8 cellular contexts compared by ENCODE assay signal in the genomic region with DNA sequence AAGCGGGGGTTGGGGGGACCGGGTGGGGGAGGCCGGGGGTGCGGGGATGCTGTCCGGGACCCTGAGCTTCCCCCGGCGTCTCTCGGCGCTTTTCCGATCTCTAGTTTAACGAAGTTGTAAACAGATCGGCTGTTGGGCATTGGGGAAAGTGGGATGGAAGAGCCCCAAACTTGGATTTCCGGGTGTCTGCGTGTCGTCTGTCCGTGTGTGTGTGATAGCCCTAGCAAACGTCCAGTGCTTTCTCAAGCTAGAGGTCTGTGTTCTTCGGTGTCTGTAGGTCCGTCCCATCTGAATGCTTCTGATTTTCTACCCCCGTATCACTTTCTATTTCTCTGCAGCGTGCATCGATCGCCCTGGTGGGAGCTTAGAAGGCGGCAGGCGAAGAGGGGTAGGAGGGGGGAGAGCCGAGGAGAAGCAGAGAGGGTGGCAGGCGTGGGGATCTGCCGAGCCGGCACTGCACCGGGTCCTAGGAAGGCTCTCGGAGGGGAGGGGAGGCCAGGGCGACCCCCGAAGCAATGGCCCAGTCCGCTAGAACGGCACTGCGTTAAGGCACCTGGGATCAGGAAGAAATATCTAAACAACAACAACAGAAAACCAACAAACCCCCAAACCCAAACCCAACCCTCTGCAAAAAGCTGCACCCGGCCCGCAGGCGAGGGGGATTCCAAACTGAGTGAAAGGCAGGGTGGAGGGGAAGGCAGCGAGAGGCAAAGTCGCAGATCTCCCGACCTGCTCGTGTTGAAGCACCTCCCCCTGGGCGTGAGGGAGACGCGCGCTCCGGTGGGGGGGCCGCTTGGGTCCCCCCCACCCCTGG. TPM values are rescaled to one million over a fixed set of nuclear protein-coding genes. Genes with fewer than 3 reads are reported as not detected.
DNase-seq lines count a peak whose midpoint lies in the region; ATAC-seq and TF ChIP-seq lines count a peak whose summit lies in the region.

No MANE protein-coding gene starts in this region.

- H3K27me3 Mint-ChIP-seq in activated CD4-positive, alpha-beta T cell treated with anti-CD3 and anti-CD28 coated beads, Interleukin-2, amount 10 ng/mL, durations not matched to agents 24 days and 14 days = peaks cover 52% of the 10 kb centered on the region
- peaks cover 50% of the 10 kb centered on the region for H3K27me3 Mint-ChIP-seq in activated T-helper 1 cell treated with anti-CD3 and anti-CD28 coated beads, Interleukin-12 subunit alpha, Interleukin-12 subunit beta, Interleukin-2, Interleukin-4 antibody, amounts not matched to agents 30 ng/mL and 10 ng/mL and 1 ng/mL, durations not matched to agents 14 hours and 24 hours and 36 hours (ENCODE audit: insufficient read depth)

- H3K27ac ChIP-seq in iPS-20b (ENCODE audit: low read length) (no peak overlapping the region), stomach (peak overlapping the region in 1 of 5 donors; percentile 39)

- H3K36me3 Mint-ChIP-seq in activated CD4-positive, alpha-beta T cell treated with anti-CD3 and anti-CD28 coated beads, Interleukin-2, amount 10 ng/mL, durations not matched to agents 24 days and 14 days (ENCODE audit: low read depth) = no peaks in the 10 kb centered on the region
- no peaks in the 10 kb centered on the region for H3K36me3 Mint-ChIP-seq in activated T-helper 1 cell treated with anti-CD3 and anti-CD28 coated beads, Interleukin-12 subunit alpha, Interleukin-12 subunit beta, Interleukin-2, Interleukin-4 antibody, amounts not matched to agents 30 ng/mL and 10 ng/mL and 1 ng/mL, durations not matched to agents 14 hours and 24 hours and 36 hours (ENCODE audit: low read depth)

- peak overlapping the region; percentile 76 for H3K4me3 ChIP-seq in iPS-20b (ENCODE audit: low read length)
- peak overlapping the region; percentile 48 to 54 (median 51) for H3K4me3 ChIP-seq in stomach
- no peak overlapping the region for H3K4me3 ChIP-seq in mucosa of descending colon

- 2 to 5% (median 3%) methylated on average over 34 to 49 of the region's 49 CpGs for WGBS in stomach, 5 donors

- peak overlapping the region; percentile 85 for H3K4me3 Mint-ChIP-seq in activated CD4-positive, alpha-beta T cell treated with anti-CD3 and anti-CD28 coated beads, Interleukin-2, amount 10 ng/mL, durations not matched to agents 24 days and 14 days
- peak overlapping the region; percentile 83 for H3K4me3 Mint-ChIP-seq in activated T-helper 1 cell treated with anti-CD3 and anti-CD28 coated beads, Interleukin-12 subunit alpha, Interleukin-12 subunit beta, Interleukin-2, Interleukin-4 antibody, amounts not matched to agents 30 ng/mL and 10 ng/mL and 1 ng/mL, durations not matched to agents 14 hours and 24 hours and 36 hours

- H3K9me3 Mint-ChIP-seq in activated CD4-positive, alpha-beta T cell treated with anti-CD3 and anti-CD28 coated beads, Interleukin-2, amount 10 ng/mL, durations not matched to agents 24 days and 14 days = no peaks in the 10 kb centered on the region
- no peaks in the 10 kb centered on the region for H3K9me3 Mint-ChIP-seq in activated T-helper 1 cell treated with anti-CD3 and anti-CD28 coated beads, Interleukin-12 subunit alpha, Interleukin-12 subunit beta, Interleukin-2, Interleukin-4 antibody, amounts not matched to agents 30 ng/mL and 10 ng/mL and 1 ng/mL, durations not matched to agents 14 hours and 24 hours and 36 hours

- peak; percentile 65 for DNase-seq in activated CD4-positive, alpha-beta T cell treated with anti-CD3 and anti-CD28 coated beads, Interleukin-2, amount 10 ng/mL, durations not matched to agents 24 days and 14 days
- DNase-seq in activated CD4-positive, alpha-beta T cell treated with anti-CD3 and anti-CD28 coated beads, Interleukin-2, amount 50 U/mL, for 4 hours = no peak
- no peak for DNase-seq in activated T-helper 1 cell treated with anti-CD3 and anti-CD28 coated beads, Interleukin-12 subunit alpha, Interleukin-12 subunit beta, Interleukin-2, Interleukin-4 antibody, amounts not matched to agents 30 ng/mL and 10 ng/mL and 1 ng/mL, durations not matched to agents 14 hours and 24 hours and 36 hours (ENCODE audit: low spot score)
- DNase-seq in stomach (no peak), COLO668 (lab: John Stamatoyannopoulos, UW; ENCODE audit: unreplicated experiment) (no peak), mucosa of descending colon (no peak)

- peaks cover 100% of the 10 kb centered on the region for H3K27me3 ChIP-seq in iPS-20b (ENCODE audit: insufficient read depth, low read length)
- peaks cover 11 to 99% (median 49%) of the 10 kb centered on the region in 3 donors for H3K27me3 ChIP-seq in stomach

- no peak for TF ChIP-seq CTCF in stomach (IDR thresholded peaks at IDR 0.05)
- no peak for TF ChIP-seq CTCF in mucosa of descending colon (IDR thresholded peaks at IDR 0.05)

- ATAC-seq in HG03460 (IDR thresholded peaks at IDR 0.05; ENCODE audit: unreplicated experiment) (no peak), mucosa of descending colon (no peak)

- TF ChIP-seq POLR2A in stomach (IDR thresholded peaks at IDR 0.05) = no peak

- H3K4me1 ChIP-seq in iPS-20b (ENCODE audit: insufficient read depth, low read length) = no peaks in the 10 kb centered on the region; the same call in 1 of the 2 replicates
- peaks cover 16 to 31% (median 28%) of the 10 kb centered on the region in 4 donors for H3K4me1 ChIP-seq in stomach
- peaks cover 3% of the 10 kb centered on the region for H3K4me1 ChIP-seq in mucosa of descending colon (ENCODE audit: low read depth)

- H3K9me3 ChIP-seq in iPS-20b (ENCODE audit: insufficient read depth, low read depth, low read length) = no peaks in the 10 kb centered on the region
- no peaks in the 10 kb centered on the region for H3K9me3 ChIP-seq in stomach
- no peaks in the 10 kb centered on the region for H3K9me3 ChIP-seq in mucosa of descending colon

- H3K36me3 ChIP-seq in iPS-20b (ENCODE audit: insufficient read depth, low read depth, low read length) = no peaks in the 10 kb centered on the region
- no peaks in the 10 kb centered on the region for H3K36me3 ChIP-seq in stomach
- no peaks in the 10 kb centered on the region for H3K36me3 ChIP-seq in mucosa of descending colon (ENCODE audit: low read depth)

- H3K4me1 Mint-ChIP-seq in activated CD4-positive, alpha-beta T cell treated with anti-CD3 and anti-CD28 coated beads, Interleukin-2, amount 10 ng/mL, durations not matched to agents 24 days and 14 days = peaks cover 15% of the 10 kb centered on the region
- peaks cover 14% of the 10 kb centered on the region for H3K4me1 Mint-ChIP-seq in activated T-helper 1 cell treated with anti-CD3 and anti-CD28 coated beads, Interleukin-12 subunit alpha, Interleukin-12 subunit beta, Interleukin-2, Interleukin-4 antibody, amounts not matched to agents 30 ng/mL and 10 ng/mL and 1 ng/mL, durations not matched to agents 14 hours and 24 hours and 36 hours (ENCODE audit: low read depth)

- H3K9ac ChIP-seq in iPS-20b (ENCODE audit: low read depth, low read length) = no peak overlapping the region

- TF ChIP-seq EP300 in stomach (IDR thresholded peaks at IDR 0.05) = no peak

- intact Hi-C loops in activated CD4-positive, alpha-beta T cell treated with anti-CD3 and anti-CD28 coated beads, Interleukin-2, amount 10 ng/mL, durations not matched to agents 24 days and 14 days (cut with micrococcal nuclease) = no loop called here
- intact Hi-C loops in activated T-helper 1 cell treated with anti-CD3 and anti-CD28 coated beads, Interleukin-12 subunit alpha, Interleukin-12 subunit beta, Interleukin-2, Interleukin-4 antibody, amounts not matched to agents 30 ng/mL and 10 ng/mL and 1 ng/mL, durations not matched to agents 14 hours and 24 hours and 36 hours (cut with micrococcal nuclease) = no loop called here
- intact Hi-C loops in stomach (cut with DNase I; ENCODE audit: low total_unique reads) = no loop called here
- intact Hi-C loops in mucosa of descending colon (cut with DNase I, micrococcal nuclease) = no loop called here

- H3K27ac Mint-ChIP-seq in activated CD4-positive, alpha-beta T cell treated with anti-CD3 and anti-CD28 coated beads, Interleukin-2, amount 10 ng/mL, durations not matched to agents 24 days and 14 days = no peak overlapping the region
- no peak overlapping the region for H3K27ac Mint-ChIP-seq in activated T-helper 1 cell treated with anti-CD3 and anti-CD28 coated beads, Interleukin-12 subunit alpha, Interleukin-12 subunit beta, Interleukin-2, Interleukin-4 antibody, amounts not matched to agents 30 ng/mL and 10 ng/mL and 1 ng/mL, durations not matched to agents 14 hours and 24 hours and 36 hours

RNA-seq across cellular contexts. Expression of a gene that starts 1.0 kb away (rescaled TPM):
- total RNA-seq in activated CD4-positive, alpha-beta T cell treated with anti-CD3 and anti-CD28 coated beads, Interleukin-2, amount 10 ng/mL, durations not matched to agents 24 days and 14 days = not detected in 2 replicates
- not detected in 2 replicates for total RNA-seq in activated T-helper 1 cell treated with anti-CD3 and anti-CD28 coated beads, Interleukin-12 subunit alpha, Interleukin-12 subunit beta, Interleukin-2, Interleukin-4 antibody, amounts not matched to agents 30 ng/mL and 10 ng/mL and 1 ng/mL, durations not matched to agents 14 hours and 24 hours and 36 hours
- 1 to 10 TPM in 2 of 5 donors, under 1 TPM in 1, not detected in 2; 0.58 to 5.4 (median 3.3) TPM for total RNA-seq in stomach
- polyA plus RNA-seq in stomach = under 1 TPM in 1 of 3 donors, not detected in 2; 0.15 TPM
- total RNA-seq in mucosa of descending colon = 1 to 10 TPM in 1 of 3 donors, under 1 TPM in 1, not detected in 1; 0.05 to 6.7 TPM
